ENCODE assay signal across 21 cellular contexts in the genomic region with DNA sequence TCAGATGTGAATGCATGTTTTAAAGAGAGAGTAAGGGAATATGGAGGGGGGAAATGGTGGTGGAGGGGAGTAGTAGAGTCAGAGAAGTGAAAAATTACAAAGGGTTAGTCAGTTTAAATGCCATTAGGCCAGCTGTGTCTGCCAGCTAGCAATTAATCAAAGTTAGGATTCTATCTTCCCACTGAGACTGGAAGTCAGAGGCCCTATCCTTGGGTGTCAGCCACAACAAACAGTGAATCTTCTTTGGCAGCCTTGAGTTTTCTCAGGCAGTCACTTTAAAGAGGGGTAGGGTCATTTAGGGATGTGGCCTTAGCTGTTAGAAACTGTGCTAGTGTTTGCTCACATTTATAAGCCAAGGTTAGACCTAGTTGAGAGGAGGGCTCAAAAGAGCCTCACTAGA.
"Had no signal": no experiment of that assay in that cellular context is flagged by ENCODE, and none has a peak within 500 bp of the region (broad histone marks: within the 10 kb centered on the region; RNA-seq: fewer than 3 reads in every experiment).

No MANE protein-coding gene starts in this region.

- H3K4me1 ChIP-seq: body of pancreas, tibial nerve had no signal

- DNase-seq: activated CD4-positive, alpha-beta T cell treated with anti-CD3 and anti-CD28 coated beads for 4 hours; activated CD8-positive, alpha-beta memory T cell treated with anti-CD3 and anti-CD28 coated beads, Interleukin-2, amount 50 U/mL, for 4 hours; activated CD8-positive, alpha-beta T cell treated with anti-CD3 and anti-CD28 coated beads for 36 hours; activated effector memory CD4-positive, alpha-beta T cell treated with anti-CD3 and anti-CD28 coated beads, Interleukin-2, amount 50 U/mL, for 16 hours; activated T-cell treated with anti-CD3 and anti-CD28 coated beads, Interleukin-2, amount 50 U/mL, for 48 hours; amniotic stem cell; body of pancreas; caudate nucleus; hippocampal formation; left ventricle myocardium superior; nucleus accumbens; stimulated activated CD4-positive, alpha-beta T cell treated with anti-CD3 and anti-CD28 coated beads, Interleukin-15, amount 100 ng/mL, for 24 hours; stimulated activated CD4-positive, alpha-beta T cell treated with anti-CD3 and anti-CD28 coated beads, Interleukin-4, amount 100 ng/mL, for 1 hour; stimulated activated naive CD4-positive, alpha-beta T cell; substantia nigra had no signal

- FAIRE-seq: colon, endometrium, keratinocyte had no signal

- H3K27me3 ChIP-seq: body of pancreas, tibial nerve had no signal

- H3K27ac ChIP-seq: body of pancreas, tibial nerve had no signal

- H3K9me3 ChIP-seq: body of pancreas, tibial nerve had no signal

- H3K36me3 ChIP-seq: tibial nerve had no signal

- ATAC-seq: activated CD8-positive, alpha-beta T cell treated with anti-CD3 and anti-CD28 coated beads for 36 hours; body of pancreas; left ventricle myocardium superior; natural killer cell treated with Interleukin-12 subunit alpha and Interleukin-12 subunit beta and Interleukin-15 and Interleukin-18, amount 100 ng/mL, for 72 hours; WTC11 had no signal

- H3K4me3 ChIP-seq: body of pancreas, tibial nerve had no signal
